1 cellular context compared by ENCODE assay signal in genomic region chr3:133522036-133522435, GRCh38.
TF ChIP-seq lines count a peak whose summit lies in the region.

No MANE protein-coding gene starts in this region.

TF ChIP-seq in HepG2, 621 proteins besides CTCF, POLR2A, EP300 and RAD21 (continued from another document):
- TF ChIP-seq CSRNP1 (CRISPR knock-in tag; IDR thresholded peaks at IDR 0.05) (no peak), ZNF7 (CRISPR knock-in tag; IDR thresholded peaks at IDR 0.05) (no peak), SIN3B (IDR thresholded peaks at IDR 0.05; ENCODE audit: low read length) (no peak), E2F2 (CRISPR knock-in tag; IDR thresholded peaks at IDR 0.05; ENCODE audit: borderline replicate concordance) (no peak)
